6 cellular contexts compared by ENCODE assay signal in genomic region chr7:155817515-155817914, GRCh38. TPM values are rescaled to one million over a fixed set of nuclear protein-coding genes. Genes with fewer than 3 reads are reported as not detected.
"Had no signal": no experiment of that assay in that cellular context is flagged by ENCODE, and none has a peak within 500 bp of the region (broad histone marks: within the 10 kb centered on the region; RNA-seq: fewer than 3 reads in every experiment).

No MANE protein-coding gene starts in this region.

RNA-seq across cellular contexts. Expression of gene SHH, which starts 5.3 kb away (rescaled TPM):
- total RNA-seq: M059J, OCI-LY7, PC-9, Right ventricle myocardium superior, SJSA1 had no signal
- polyA plus RNA-seq: SK-N-SH had no signal
